Comparison of ENCODE assay signal across 20 cellular contexts in the genomic region with DNA sequence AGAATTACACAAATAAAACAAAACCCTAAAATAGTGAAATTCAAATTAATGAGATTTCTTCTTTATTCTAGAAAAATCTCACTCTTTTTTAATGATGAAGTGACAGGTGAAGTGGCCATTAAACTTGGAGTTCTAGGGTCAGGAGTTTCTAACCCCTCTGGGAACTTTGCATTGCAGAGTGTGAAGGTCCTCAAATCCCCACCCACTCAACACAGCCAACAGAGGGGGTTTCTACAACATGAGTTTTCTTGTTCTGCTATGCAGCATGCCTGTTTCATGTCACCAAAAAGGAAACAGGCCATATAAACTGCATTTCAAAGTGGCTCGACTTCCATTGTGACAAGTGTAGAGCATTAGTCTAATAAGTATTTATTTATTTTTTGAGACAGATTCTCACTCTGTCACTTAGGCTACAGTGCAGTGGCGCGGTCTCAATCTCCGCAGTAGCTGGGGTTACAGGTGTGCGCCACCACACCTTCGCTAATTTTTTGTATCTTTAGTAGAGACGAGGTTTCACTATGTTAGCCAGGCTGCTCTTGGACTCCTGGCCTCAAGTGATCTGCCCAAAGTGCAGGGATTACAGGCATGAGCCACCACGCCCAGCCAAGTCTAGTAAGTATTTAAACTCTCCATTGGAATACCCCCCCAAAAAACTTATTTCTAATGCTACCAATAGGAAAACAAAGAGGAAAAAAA.
"Had no signal": no experiment of that assay in that cellular context is flagged by ENCODE, and none has a peak within 500 bp of the region (broad histone marks: within the 10 kb centered on the region; RNA-seq: fewer than 3 reads in every experiment).

No MANE protein-coding gene starts in this region.

- H3K9me3 Mint-ChIP-seq: activated CD4-positive, alpha-beta T cell treated with anti-CD3 and anti-CD28 coated beads, Interleukin-2, amount 10 ng/mL, durations not matched to agents 24 days and 14 days; activated naive CD8-positive, alpha-beta T cell treated with anti-CD3 and anti-CD28 coated beads, Interleukin-2, amount 50 U/mL, for 24 hours; activated T-helper 1 cell treated with anti-CD3 and anti-CD28 coated beads, Interleukin-12 subunit alpha, Interleukin-12 subunit beta, Interleukin-2, Interleukin-4 antibody, amounts not matched to agents 30 ng/mL and 10 ng/mL and 1 ng/mL, durations not matched to agents 14 hours and 24 hours and 36 hours; dendritic cell treated with granulocyte-macrophage colony-stimulating factor and Interleukin-4, amounts not matched to agents 40 ng/mL and 50 ng/mL, for 4 days; stimulated activated memory B cell treated with anti-CD40 and anti-IgM and Interleukin-4, amounts not matched to agents 10 μg/mL and 1 μg/mL and 100 μg/mL, for 72 hours had no signal

- FAIRE-seq: TTC549, urothelium cell line had no signal

- H3K27me3 ChIP-seq: heart left ventricle, ovary, sigmoid colon had no signal

- H3K27me3 Mint-ChIP-seq: activated CD4-positive, alpha-beta T cell treated with anti-CD3 and anti-CD28 coated beads, Interleukin-2, amount 10 ng/mL, durations not matched to agents 24 days and 14 days; activated naive CD8-positive, alpha-beta T cell treated with anti-CD3 and anti-CD28 coated beads, Interleukin-2, amount 50 U/mL, for 24 hours; dendritic cell treated with granulocyte-macrophage colony-stimulating factor and Interleukin-4, amounts not matched to agents 40 ng/mL and 50 ng/mL, for 4 days; stimulated activated memory B cell treated with anti-CD40 and anti-IgM and Interleukin-4, amounts not matched to agents 10 μg/mL and 1 μg/mL and 100 μg/mL, for 72 hours had no signal

- H3K4me3 Mint-ChIP-seq: activated CD4-positive, alpha-beta T cell treated with anti-CD3 and anti-CD28 coated beads, Interleukin-2, amount 10 ng/mL, durations not matched to agents 24 days and 14 days; activated naive CD8-positive, alpha-beta T cell treated with anti-CD3 and anti-CD28 coated beads, Interleukin-2, amount 50 U/mL, for 24 hours; activated T-helper 1 cell treated with anti-CD3 and anti-CD28 coated beads, Interleukin-12 subunit alpha, Interleukin-12 subunit beta, Interleukin-2, Interleukin-4 antibody, amounts not matched to agents 30 ng/mL and 10 ng/mL and 1 ng/mL, durations not matched to agents 14 hours and 24 hours and 36 hours; dendritic cell treated with granulocyte-macrophage colony-stimulating factor and Interleukin-4, amounts not matched to agents 40 ng/mL and 50 ng/mL, for 4 days; stimulated activated memory B cell treated with anti-CD40 and anti-IgM and Interleukin-4, amounts not matched to agents 10 μg/mL and 1 μg/mL and 100 μg/mL, for 72 hours had no signal

- DNase-seq: activated CD4-positive, alpha-beta T cell treated with anti-CD3 and anti-CD28 coated beads, Interleukin-2, amount 10 ng/mL, durations not matched to agents 24 days and 14 days; activated CD4-positive, CD25-positive, alpha-beta regulatory T cell; activated CD8-positive, alpha-beta memory T cell treated with anti-CD3 and anti-CD28 coated beads, Interleukin-2, amount 50 U/mL, for 48 hours; activated naive CD4-positive, alpha-beta T cell; activated naive CD8-positive, alpha-beta T cell treated with anti-CD3 and anti-CD28 coated beads, Interleukin-2, amount 50 U/mL, for 24 hours; aorta; cerebellar nuclear complex; effector memory CD4-positive, alpha-beta T cell; foreskin melanocyte; heart left ventricle; mesendoderm; ovary; sigmoid colon; stimulated activated CD4-positive, alpha-beta T cell treated with anti-CD3 and anti-CD28 coated beads, Interleukin-12 subunit alpha, Interleukin-12 subunit beta, amount 100 ng/mL, for 4 hours; stimulated activated CD4-positive, alpha-beta T cell treated with anti-CD3 and anti-CD28 coated beads, Interleukin-2, amount 100 ng/mL, for 24 hours had no signal

- H3K4me3 ChIP-seq: heart left ventricle, ovary, sigmoid colon had no signal

- H3K9me3 ChIP-seq: heart left ventricle, ovary, sigmoid colon had no signal

- H3K27ac ChIP-seq: ovary had no signal

- H3K36me3 ChIP-seq: heart left ventricle, ovary, sigmoid colon had no signal

- H3K27ac Mint-ChIP-seq: activated CD4-positive, alpha-beta T cell treated with anti-CD3 and anti-CD28 coated beads, Interleukin-2, amount 10 ng/mL, durations not matched to agents 24 days and 14 days; activated naive CD8-positive, alpha-beta T cell treated with anti-CD3 and anti-CD28 coated beads, Interleukin-2, amount 50 U/mL, for 24 hours; activated T-helper 1 cell treated with anti-CD3 and anti-CD28 coated beads, Interleukin-12 subunit alpha, Interleukin-12 subunit beta, Interleukin-2, Interleukin-4 antibody, amounts not matched to agents 30 ng/mL and 10 ng/mL and 1 ng/mL, durations not matched to agents 14 hours and 24 hours and 36 hours; dendritic cell treated with granulocyte-macrophage colony-stimulating factor and Interleukin-4, amounts not matched to agents 40 ng/mL and 50 ng/mL, for 4 days; stimulated activated memory B cell treated with anti-CD40 and anti-IgM and Interleukin-4, amounts not matched to agents 10 μg/mL and 1 μg/mL and 100 μg/mL, for 72 hours had no signal

- ATAC-seq: activated naive CD8-positive, alpha-beta T cell treated with anti-CD3 and anti-CD28 coated beads, Interleukin-2, amount 50 U/mL, for 24 hours; heart left ventricle; stimulated activated memory B cell treated with anti-CD40 and anti-IgM and Interleukin-4, amounts not matched to agents 10 μg/mL and 1 μg/mL and 100 μg/mL, for 72 hours had no signal
